1 cellular context compared by ENCODE assay signal in the genomic region with DNA sequence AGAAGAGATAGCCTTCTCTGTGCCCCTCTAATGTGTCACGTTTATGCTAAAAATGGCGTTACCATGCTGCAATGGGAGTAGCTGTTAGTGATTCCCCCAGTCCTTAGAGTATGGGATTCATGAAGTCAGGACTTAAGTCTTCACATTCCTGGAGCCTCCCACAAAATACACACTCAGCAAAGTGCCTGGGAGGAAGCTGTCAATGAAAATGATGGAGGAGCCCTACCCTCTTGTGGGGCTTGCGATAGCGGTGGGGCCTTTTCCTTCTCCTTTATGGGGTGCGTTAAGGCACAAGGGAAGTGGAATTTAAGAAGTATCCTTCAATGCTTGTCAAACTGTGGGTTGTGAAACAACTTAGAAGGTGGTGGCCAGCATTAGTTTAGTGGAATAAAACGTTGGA.
TF ChIP-seq lines count a peak whose summit lies in the region.

No MANE protein-coding gene starts in this region.

TF ChIP-seq in IMR-90, 13 proteins besides CTCF, POLR2A, EP300 and RAD21:
- no peak for TF ChIP-seq MAFK (IDR thresholded peaks at IDR 0.05; ENCODE audit: low read depth, low read length)
- no peak for TF ChIP-seq SMC3 (IDR thresholded peaks at IDR 0.05; ENCODE audit: low read depth, low read length)
- no peak for TF ChIP-seq NFE2L2 (IDR thresholded peaks at IDR 0.05; ENCODE audit: low read depth, low read length)
